ENCODE assay signal across 8 cellular contexts in the genomic region with DNA sequence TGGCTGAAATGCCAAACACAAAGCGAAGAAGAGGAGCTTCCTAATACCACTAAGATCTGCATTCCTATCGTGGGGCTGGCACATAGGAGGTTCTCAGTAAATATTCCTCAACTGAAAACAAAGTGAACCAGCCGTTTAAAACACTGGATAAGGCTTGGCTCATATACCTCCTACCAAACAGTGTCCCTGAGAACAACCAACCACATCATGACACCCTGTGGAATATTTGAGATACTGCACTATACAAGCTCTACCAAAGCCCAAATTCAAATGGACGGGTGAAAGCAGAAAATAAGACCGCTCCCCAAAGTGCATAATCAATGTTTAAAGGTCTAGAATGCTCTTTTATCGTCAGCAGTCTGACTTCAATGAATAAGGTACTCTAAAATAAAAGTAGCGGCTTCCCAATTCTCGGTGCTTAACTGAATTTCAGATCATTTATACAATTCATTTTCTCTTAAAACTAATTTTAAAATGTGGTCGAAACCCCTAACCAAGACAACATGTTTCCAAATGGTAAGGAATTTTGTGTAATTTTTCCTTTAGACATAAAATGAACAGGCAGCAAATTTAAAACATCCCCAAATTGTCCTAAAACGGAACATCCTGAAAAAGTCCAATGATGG.
DNase-seq lines count a peak whose midpoint lies in the region; ATAC-seq and TF ChIP-seq lines count a peak whose summit lies in the region.

No MANE protein-coding gene starts in this region.

- no peak overlapping the region for H3K4me3 Mint-ChIP-seq in progenitor cell of endocrine pancreas (ENCODE audit: low read depth)
- no peak overlapping the region for H3K4me3 Mint-ChIP-seq in activated CD8-positive, alpha-beta T cell treated with anti-CD3 and anti-CD28 coated beads for 36 hours

- H3K27ac ChIP-seq in fibroblast of lung (ENCODE audit: insufficient read depth, low read length) = no peak overlapping the region

- no peaks in the 10 kb centered on the region for H3K27me3 Mint-ChIP-seq in progenitor cell of endocrine pancreas
- peaks cover 1% of the 10 kb centered on the region for H3K27me3 Mint-ChIP-seq in activated CD8-positive, alpha-beta T cell treated with anti-CD3 and anti-CD28 coated beads for 36 hours

- H3K27ac Mint-ChIP-seq in progenitor cell of endocrine pancreas = no peak overlapping the region
- no peak overlapping the region for H3K27ac Mint-ChIP-seq in activated CD8-positive, alpha-beta T cell treated with anti-CD3 and anti-CD28 coated beads for 36 hours

- H3K4me1 Mint-ChIP-seq in progenitor cell of endocrine pancreas (ENCODE audit: low read depth) = no peaks in the 10 kb centered on the region
- no peaks in the 10 kb centered on the region for H3K4me1 Mint-ChIP-seq in activated CD8-positive, alpha-beta T cell treated with anti-CD3 and anti-CD28 coated beads for 36 hours (ENCODE audit: low read depth)

- no peak overlapping the region for H3K4me2 ChIP-seq in fibroblast of lung (ENCODE audit: extremely low read depth, insufficient read depth, low read length)

- no peak overlapping the region for H2AFZ ChIP-seq in fibroblast of lung (ENCODE audit: low read length)

- ATAC-seq in activated CD8-positive, alpha-beta T cell treated with anti-CD3 and anti-CD28 coated beads for 36 hours = no peak

- no peak overlapping the region for H3K9ac ChIP-seq in fibroblast of lung (ENCODE audit: insufficient read depth, low read length)

- no peaks in the 10 kb centered on the region for H3K27me3 ChIP-seq in fibroblast of lung (ENCODE audit: control insufficient read depth, insufficient read depth, low read length)

- no peaks in the 10 kb centered on the region for H3K4me1 ChIP-seq in fibroblast of lung (ENCODE audit: control insufficient read depth, extremely low read depth, insufficient read depth, low read length)

- no peaks in the 10 kb centered on the region for H3K9me3 ChIP-seq in fibroblast of lung (ENCODE audit: control insufficient read depth, insufficient read depth, low read depth, low read length)

- H3K4me3 ChIP-seq in fibroblast of lung (replicated peaks in 1 of 4; ENCODE audit: control extremely low read depth in 1 of 4, insufficient read depth in 1 of 4, low read depth in 3 of 4, low read length in 4 of 4) = no peak overlapping the region

- H3K9me3 Mint-ChIP-seq in progenitor cell of endocrine pancreas (ENCODE audit: low read depth) = peaks cover 18% of the 10 kb centered on the region
- peaks cover 6% of the 10 kb centered on the region for H3K9me3 Mint-ChIP-seq in activated CD8-positive, alpha-beta T cell treated with anti-CD3 and anti-CD28 coated beads for 36 hours

- DNase-seq in NCI-H1105 treated with DMSO at 0.1 percent for 48 hours (lab: John Stamatoyannopoulos, UW) = peak; percentile 24
- DNase-seq in NCI-H1105 (lab: John Stamatoyannopoulos, UW) = no peak
- peak; percentile 18 for DNase-seq in OCI-M1 (lab: John Stamatoyannopoulos, UW)
- peak; percentile 58 to 68 for DNase-seq in fibroblast of lung (ENCODE audit: low read depth in 2 of 2)
- DNase-seq in progenitor cell of endocrine pancreas (ENCODE audit: low spot score, unreplicated experiment) = no peak
- DNase-seq in stimulated activated naive CD4-positive, alpha-beta T cell treated with Interleukin-2 at 50 U/mL for 16 hours (lab: John Stamatoyannopoulos, UW) = no peak
- DNase-seq in T1000 (lab: John Stamatoyannopoulos, UW) = no peak
- no peak for DNase-seq in activated CD8-positive, alpha-beta T cell treated with anti-CD3 and anti-CD28 coated beads for 36 hours

- no peaks in the 10 kb centered on the region for H3K36me3 ChIP-seq in fibroblast of lung (ENCODE audit: control insufficient read depth, insufficient read depth, low read length)

- CTCF ChIA-PET in activated CD8-positive, alpha-beta T cell treated with anti-CD3 and anti-CD28 coated beads for 36 hours (lab: Charles Lee) = no interaction called here

- POLR2A ChIA-PET in activated CD8-positive, alpha-beta T cell treated with anti-CD3 and anti-CD28 coated beads for 36 hours (lab: Charles Lee) = no interaction called here

- TF ChIP-seq CTCF in fibroblast of lung (conservative IDR thresholded peaks at IDR 0.05 in 1 of 2, IDR thresholded peaks at IDR 0.05 in 1 of 2; ENCODE audit: low read depth in 1 of 2, low read length in 2 of 2) = peak; percentile 59 to 63
- TF ChIP-seq CTCF in progenitor cell of endocrine pancreas (IDR thresholded peaks at IDR 0.05; ENCODE audit: unreplicated experiment) = peak; percentile 62
- TF ChIP-seq CTCF in activated CD8-positive, alpha-beta T cell treated with anti-CD3 and anti-CD28 coated beads for 36 hours (IDR thresholded peaks at IDR 0.05) = no peak

- no peaks in the 10 kb centered on the region for H4K20me1 ChIP-seq in fibroblast of lung (ENCODE audit: control insufficient read depth, extremely low read depth, insufficient read depth, low read length)

- H3K79me2 ChIP-seq in fibroblast of lung (ENCODE audit: control insufficient read depth, insufficient read depth, low read length) = no peaks in the 10 kb centered on the region

- peaks cover 13% of the 10 kb centered on the region for H3K36me3 Mint-ChIP-seq in progenitor cell of endocrine pancreas (ENCODE audit: insufficient read depth)
- no peaks in the 10 kb centered on the region for H3K36me3 Mint-ChIP-seq in activated CD8-positive, alpha-beta T cell treated with anti-CD3 and anti-CD28 coated beads for 36 hours (ENCODE audit: low read depth)

- intact Hi-C loops in activated CD8-positive, alpha-beta T cell treated with anti-CD3 and anti-CD28 coated beads for 36 hours (cut with micrococcal nuclease) = no loop called here

Comparison
In these comparisons a context has a peak if more than half of its experiments do, and no peak if none do; other contexts are left out.
1. DNase-seq: peak in NCI-H1105 treated with DMSO at 0.1 percent for 48 hours (single experiment), OCI-M1 (single experiment) and fibroblast of lung (2 of 2); none in NCI-H1105 (single experiment), progenitor cell of endocrine pancreas (single experiment), stimulated activated naive CD4-positive, alpha-beta T cell treated with Interleukin-2 at 50 U/mL for 16 hours (single experiment), T1000 (single experiment) and activated CD8-positive, alpha-beta T cell treated with anti-CD3 and anti-CD28 coated beads for 36 hours (single experiment).